In genomic region chr5:87410941-87411340, GRCh38 we compare ENCODE assay signal across 8 cellular contexts. TPM values are rescaled to one million over a fixed set of nuclear protein-coding genes. Genes with fewer than 3 reads are reported as not detected.
DNase-seq lines count a peak whose midpoint lies in the region; ATAC-seq lines count a peak whose summit lies in the region.

No MANE protein-coding gene starts in this region.

- H3K27ac ChIP-seq in BLaER1 treated with 17β-estradiol and CSF1 and Interleukin-3, amounts not matched to agents 10 nM and 100 nM: peak overlapping the region in 3 of 11 experiments; percentile 83 to 88 (median 86); a peak in 1 of 22 replicates
- no peak overlapping the region for H3K27ac ChIP-seq in HUES64 (ENCODE audit: low read depth, low read length)

- H3K4me1 ChIP-seq in BLaER1 treated with 17β-estradiol and CSF1 and Interleukin-3, amounts not matched to agents 10 nM and 100 nM: peaks cover 13 to 50% (median 20%) of the 10 kb centered on the region in 10 experiments
- peaks cover 12% of the 10 kb centered on the region for H3K4me1 ChIP-seq in HUES64 (ENCODE audit: insufficient read depth, low read length)

- peak overlapping the region; percentile 68 to 88 (median 80); a peak in 21 of 22 replicates for H3K4me2 ChIP-seq in BLaER1 treated with 17β-estradiol and CSF1 and Interleukin-3, amounts not matched to agents 10 nM and 100 nM

- WGBS in HUES64: 95% methylated on average over 2 of the region's 2 CpGs

- H4K20me1 ChIP-seq in BLaER1 treated with 17β-estradiol and CSF1 and Interleukin-3, amounts not matched to agents 10 nM and 100 nM: peaks cover 5 to 55% (median 18%) of the 10 kb centered on the region in 11 experiments; a peak in 18 of 22 replicates

- H3K9me3 ChIP-seq in BLaER1 treated with 17β-estradiol and CSF1 and Interleukin-3, amounts not matched to agents 10 nM and 100 nM (replicated peaks in 1 of 11): no peaks in the 10 kb centered on the region
- no peaks in the 10 kb centered on the region for H3K9me3 ChIP-seq in HUES64 (ENCODE audit: insufficient read depth, low read depth, low read length)

- ATAC-seq in HG02885 (IDR thresholded peaks at IDR 0.05; ENCODE audit: poor library complexity, unreplicated experiment) (no peak), HG03520 (IDR thresholded peaks at IDR 0.05; ENCODE audit: unreplicated experiment) (no peak)

- H3K36me3 ChIP-seq in BLaER1 treated with 17β-estradiol and CSF1 and Interleukin-3, amounts not matched to agents 10 nM and 100 nM: peaks cover 45 to 52% (median 49%) of the 10 kb centered on the region in 11 experiments
- peaks cover 52% of the 10 kb centered on the region for H3K36me3 ChIP-seq in HUES64 (ENCODE audit: insufficient read depth, low read length)

- DNase-seq in astrocyte of the hippocampus (ENCODE audit: low read depth, low spot score) (peak; percentile 82), myocyte (ENCODE audit: low read depth) (peak; percentile 24), mesenteric fat pad (ENCODE audit: low spot score) (no peak), NCI-H2196 treated with DMSO at 0.1 percent for 48 hours (lab: John Stamatoyannopoulos, UW; ENCODE audit: unreplicated experiment) (no peak)

- peak overlapping the region; percentile 80 to 99 (median 91); a peak in 15 of 20 replicates for H3K4me3 ChIP-seq in BLaER1 treated with 17β-estradiol and CSF1 and Interleukin-3, amounts not matched to agents 10 nM and 100 nM
- peak overlapping the region; percentile 78; the same call in 1 of the 2 replicates for H3K4me3 ChIP-seq in HUES64 (ENCODE audit: low read length)

- no peaks in the 10 kb centered on the region for H3K27me3 ChIP-seq in BLaER1 treated with 17β-estradiol and CSF1 and Interleukin-3, amounts not matched to agents 10 nM and 100 nM
- no peaks in the 10 kb centered on the region for H3K27me3 ChIP-seq in HUES64 (ENCODE audit: insufficient read depth, low read length)

- H3K9ac ChIP-seq in BLaER1 treated with 17β-estradiol and CSF1 and Interleukin-3, amounts not matched to agents 10 nM and 100 nM: peak overlapping the region in 8 of 11 experiments; percentile 86 to 94 (median 88); a peak in 9 of 22 replicates
- no peak overlapping the region; the same call in 1 of the 2 replicates for H3K9ac ChIP-seq in HUES64 (ENCODE audit: low read depth, low read length)

RNA-seq across cellular contexts. Expression of gene CCNH, which starts 1.8 kb away (rescaled TPM):
- 40.3 TPM for polyA plus RNA-seq in HUES64 (2013, experiment 1 of 2)
- 41.5 TPM for polyA plus RNA-seq in HUES64 (2013, experiment 2 of 2)
- total RNA-seq in myocyte (46.2 and 56.7 TPM in 2 replicates), mesenteric fat pad (151 TPM)
- 25.0 TPM for polyA plus RNA-seq in myocyte (2012)

Comparison
In these comparisons a context has a peak if more than half of its experiments do, and no peak if none do; other contexts are left out.
1. DNase-seq: peak in astrocyte of the hippocampus (single experiment) and myocyte (single experiment); none in mesenteric fat pad (single experiment) and NCI-H2196 treated with DMSO at 0.1 percent for 48 hours (single experiment).